In genomic region chr19:53775524-53775923, GRCh38 we compare ENCODE assay signal across 18 cellular contexts. TPM values are rescaled to one million over a fixed set of nuclear protein-coding genes. Genes with fewer than 3 reads are reported as not detected.
DNase-seq lines count a peak whose midpoint lies in the region; ATAC-seq and TF ChIP-seq lines count a peak whose summit lies in the region.
"Had no signal": no experiment of that assay in that cellular context is flagged by ENCODE, and none has a peak within 500 bp of the region (broad histone marks: within the 10 kb centered on the region; RNA-seq: fewer than 3 reads in every experiment).

No MANE protein-coding gene starts in this region.

- TF ChIP-seq EP300 in SK-N-SH (IDR thresholded peaks at IDR 0.05; ENCODE audit: borderline replicate concordance in 1 of 2, low read depth in 1 of 2, low read length in 1 of 2): no peak

- no peak overlapping the region for H3K23ac ChIP-seq in neuronal stem cell (ENCODE audit: low read depth, low read length, poor library complexity)

- TF ChIP-seq CTCF in WTC11 (IDR thresholded peaks at IDR 0.05) (no peak), SK-N-SH (IDR thresholded peaks at IDR 0.05) (no peak)

- no peak overlapping the region for H3K9ac ChIP-seq in neuronal stem cell (ENCODE audit: low read depth, low read length, poor library complexity)
- no peak overlapping the region for H3K9ac ChIP-seq in SK-N-SH
- H3K9ac ChIP-seq: BLaER1 treated with 17β-estradiol and CSF1 and Interleukin-3, amounts not matched to agents 10 nM and 100 nM had no signal

- H3K9me2 ChIP-seq in SK-N-SH: no peaks in the 10 kb centered on the region

- H3K9me3 ChIP-seq in neuronal stem cell (replicated peaks in 1 of 2; ENCODE audit: control insufficient read depth in 2 of 2, insufficient read depth in 1 of 2, low read depth in 1 of 2, low read length in 2 of 2) (no peaks in the 10 kb centered on the region), SK-N-SH (no peaks in the 10 kb centered on the region)
- H3K9me3 ChIP-seq: BLaER1 treated with 17β-estradiol and CSF1 and Interleukin-3, amounts not matched to agents 10 nM and 100 nM had no signal

- no peaks in the 10 kb centered on the region for H3K27me3 ChIP-seq in neuronal stem cell (ENCODE audit: control insufficient read depth in 3 of 3, insufficient read depth in 3 of 3, low read depth in 1 of 3, low read length in 3 of 3)
- peaks cover 24% of the 10 kb centered on the region for H3K27me3 ChIP-seq in SK-N-SH (ENCODE audit: insufficient read depth)
- H3K27me3 ChIP-seq: BLaER1 treated with 17β-estradiol and CSF1 and Interleukin-3, amounts not matched to agents 10 nM and 100 nM had no signal

- H3K4me1 Mint-ChIP-seq in WTC11 (peaks cover 45% of the 10 kb centered on the region), immature natural killer cell (no peaks in the 10 kb centered on the region)

- H3K79me1 ChIP-seq in neuronal stem cell (ENCODE audit: low read depth, low read length): no peaks in the 10 kb centered on the region

- no peaks in the 10 kb centered on the region for H3F3A ChIP-seq in SK-N-SH (replicated peaks; ENCODE audit: insufficient read depth)

- no peaks in the 10 kb centered on the region for H4K20me1 ChIP-seq in SK-N-SH (ENCODE audit: insufficient read depth)
- H4K20me1 ChIP-seq: BLaER1 treated with 17β-estradiol and CSF1 and Interleukin-3, amounts not matched to agents 10 nM and 100 nM had no signal

- no peak overlapping the region for H4K91ac ChIP-seq in neuronal stem cell (ENCODE audit: low read depth, low read length, poor library complexity)

- H2BK120ac ChIP-seq in neuronal stem cell (ENCODE audit: low read depth, low read length): no peak overlapping the region

- POLR2A ChIA-PET in WTC11 (lab: Charles Lee) (interaction anchor here (0.7 kb wide), 1 partner anchor 274 kb away, joined by 3 read pairs; no protein-coding TSS in a partner anchor), SK-N-SH (lab: Yijun Ruan, JAX) (no interaction called here)

- no peaks in the 10 kb centered on the region for H3K79me2 ChIP-seq in SK-N-SH (ENCODE audit: insufficient read depth)

- no peaks in the 10 kb centered on the region for H3K9me3 Mint-ChIP-seq in WTC11
- no peaks in the 10 kb centered on the region for H3K9me3 Mint-ChIP-seq in immature natural killer cell
- H3K9me3 Mint-ChIP-seq: CD4-positive, CD25-positive, alpha-beta regulatory T cell had no signal

- peak; percentile 1 to 2 for DNase-seq in SHP77 (lab: John Stamatoyannopoulos, UW)
- no peak for DNase-seq in SHP77 treated with DMSO at 0.1 percent for 48 hours (lab: John Stamatoyannopoulos, UW)
- no peak for DNase-seq in WTC11 (ENCODE audit: low spot score)
- DNase-seq in neuronal stem cell (ENCODE audit: low spot score): no peak
- DNase-seq in kidney glomerular epithelial cell (lab: John Stamatoyannopoulos, UW): no peak
- no peak for DNase-seq in immature natural killer cell
- DNase-seq in SK-N-SH: no peak
- DNase-seq: ACHN; Calu3; CD4-positive, CD25-positive, alpha-beta regulatory T cell; DMS 273 treated with DMSO at 0.1 percent for 48 hours; DMS79 treated with DMSO at 0.1 percent for 48 hours; EL; GOT3; HCEC 1CT; HFFc6 had no signal

- no peak overlapping the region for H4K8ac ChIP-seq in neuronal stem cell (ENCODE audit: low read depth, low read length)

- no peak overlapping the region for H3K4me3 ChIP-seq in neuronal stem cell (ENCODE audit: low read length in 2 of 2)
- no peak overlapping the region for H3K4me3 ChIP-seq in SK-N-SH (ENCODE audit: low read depth in 2 of 2, low read length in 1 of 2)
- H3K4me3 ChIP-seq: BLaER1 treated with 17β-estradiol and CSF1 and Interleukin-3, amounts not matched to agents 10 nM and 100 nM had no signal

- peaks cover 2% of the 10 kb centered on the region for H3K36me3 Mint-ChIP-seq in WTC11
- H3K36me3 Mint-ChIP-seq in immature natural killer cell: no peaks in the 10 kb centered on the region
- H3K36me3 Mint-ChIP-seq: CD4-positive, CD25-positive, alpha-beta regulatory T cell had no signal

- H2AFZ ChIP-seq in neuronal stem cell (ENCODE audit: low read length): no peak overlapping the region
- H2AFZ ChIP-seq in SK-N-SH (ENCODE audit: low read depth): no peak overlapping the region

- no peak overlapping the region for H2BK12ac ChIP-seq in neuronal stem cell (ENCODE audit: low read length)

- peak overlapping the region; percentile 89 for H3K27ac Mint-ChIP-seq in WTC11
- H3K27ac Mint-ChIP-seq in immature natural killer cell: no peak overlapping the region
- H3K27ac Mint-ChIP-seq: CD4-positive, CD25-positive, alpha-beta regulatory T cell; HFFc6 had no signal

- H3K4me2 ChIP-seq in neuronal stem cell (ENCODE audit: insufficient read depth, low read length, poor library complexity, severe bottlenecking) (no peak overlapping the region), SK-N-SH (no peak overlapping the region)
- H3K4me2 ChIP-seq: BLaER1 treated with 17β-estradiol and CSF1 and Interleukin-3, amounts not matched to agents 10 nM and 100 nM had no signal

- ATAC-seq in WTC11: no peak

- peak overlapping the region; percentile 53 for H3K4ac ChIP-seq in neuronal stem cell (ENCODE audit: low read length)

- no CpG with 5 or more reads among the region's 18 CpGs for WGBS in neuronal stem cell (ENCODE audit: extremely low coverage in 2 of 2, insufficient read length in 2 of 2, insufficient replicate concordance in 1 of 2), 2 donors
- WGBS in SK-N-SH (ENCODE audit: low lambda C conversion rate): 28% methylated on average over 18 of the region's 18 CpGs

- H2BK5ac ChIP-seq in neuronal stem cell (ENCODE audit: low read length): no peak overlapping the region

- H3K27me3 Mint-ChIP-seq in WTC11 (ENCODE audit: low read depth) (no peaks in the 10 kb centered on the region), immature natural killer cell (ENCODE audit: low read depth in 3 of 3) (peaks cover 1 to 4% (median 1%) of the 10 kb centered on the region in 3 donors)
- H3K27me3 Mint-ChIP-seq: CD4-positive, CD25-positive, alpha-beta regulatory T cell had no signal

- no peak for TF ChIP-seq RAD21 in SK-N-SH (IDR thresholded peaks at IDR 0.05; ENCODE audit: low read length)

- H3K36me3 ChIP-seq in neuronal stem cell (replicated peaks in 1 of 2; ENCODE audit: control insufficient read depth in 2 of 2, insufficient read depth in 2 of 2, low read length in 2 of 2): no peaks in the 10 kb centered on the region
- H3K36me3 ChIP-seq in SK-N-SH (replicated peaks in 1 of 2; ENCODE audit: control insufficient read depth in 1 of 2, insufficient read depth in 2 of 2, low read length in 1 of 2): no peaks in the 10 kb centered on the region
- H3K36me3 ChIP-seq: BLaER1 treated with 17β-estradiol and CSF1 and Interleukin-3, amounts not matched to agents 10 nM and 100 nM had no signal

- H3K4me3 Mint-ChIP-seq in WTC11: no peak overlapping the region
- no peak overlapping the region for H3K4me3 Mint-ChIP-seq in immature natural killer cell
- H3K4me3 Mint-ChIP-seq: CD4-positive, CD25-positive, alpha-beta regulatory T cell; HFFc6 had no signal

- H2BK15ac ChIP-seq in neuronal stem cell (ENCODE audit: low read length): no peak overlapping the region

- no peak overlapping the region for H3K14ac ChIP-seq in neuronal stem cell (ENCODE audit: low read length)

- CTCF ChIA-PET in WTC11 (lab: Charles Lee) (interaction anchor here (0.6 to 6.6 kb wide), 6 partner anchors 10 to 351 kb away, joined by 3 to 99 read pairs (median 6); no protein-coding TSS in a partner anchor), SK-N-SH (lab: Yijun Ruan, JAX) (interaction anchor here (1.2 to 2.6 kb wide), 2 partner anchors 17 to 34 kb away, joined by 3 to 14 read pairs; no protein-coding TSS in a partner anchor)

- no peak overlapping the region for H3K18ac ChIP-seq in neuronal stem cell (ENCODE audit: low read length)

- no peak overlapping the region for H2AK5ac ChIP-seq in neuronal stem cell (ENCODE audit: low read depth, low read length)

- H3K27ac ChIP-seq in neuronal stem cell (replicated peaks; ENCODE audit: low read length) (no peak overlapping the region), SK-N-SH (ENCODE audit: low read depth in 2 of 2, low read length in 1 of 2) (no peak overlapping the region)
- H3K27ac ChIP-seq: BLaER1 treated with 17β-estradiol and CSF1 and Interleukin-3, amounts not matched to agents 10 nM and 100 nM had no signal

- H3K4me1 ChIP-seq in neuronal stem cell (ENCODE audit: control insufficient read depth in 2 of 2, insufficient read depth in 1 of 2, low read depth in 1 of 2, low read length in 2 of 2) (no peaks in the 10 kb centered on the region), SK-N-SH (ENCODE audit: control insufficient read depth in 1 of 2, insufficient read depth in 2 of 2, low read depth in 1 of 2, low read length in 1 of 2) (no peaks in the 10 kb centered on the region)
- H3K4me1 ChIP-seq: BLaER1 treated with 17β-estradiol and CSF1 and Interleukin-3, amounts not matched to agents 10 nM and 100 nM had no signal

TF ChIP-seq in WTC11, 78 proteins besides CTCF, POLR2A, EP300 and RAD21:
- TF ChIP-seq NR1H2 (CRISPR knock-in tag; IDR thresholded peaks at IDR 0.05): no peak
- no peak for TF ChIP-seq TCF7 (CRISPR knock-in tag; IDR thresholded peaks at IDR 0.05; ENCODE audit: low read depth)
- TF ChIP-seq ZNF317 (CRISPR knock-in tag; IDR thresholded peaks at IDR 0.05; ENCODE audit: borderline replicate concordance, low read depth): no peak
- no peak for TF ChIP-seq TEAD1 (CRISPR knock-in tag; IDR thresholded peaks at IDR 0.05)
- no peak for TF ChIP-seq NR3C1 (CRISPR knock-in tag; conservative IDR thresholded peaks at IDR 0.05; ENCODE audit: low read depth)
- TF ChIP-seq NFATC4 (CRISPR knock-in tag; IDR thresholded peaks at IDR 0.05): no peak
- no peak for TF ChIP-seq ELF4 (CRISPR knock-in tag; IDR thresholded peaks at IDR 0.05; ENCODE audit: low read depth)

TF ChIP-seq in SK-N-SH, 30 proteins besides CTCF, POLR2A, EP300 and RAD21 (continues in another document):
- TF ChIP-seq SMC3 (IDR thresholded peaks at IDR 0.05; ENCODE audit: low read depth, low read length) (no peak), IRF3 (IDR thresholded peaks at IDR 0.05; ENCODE audit: low read depth, low read length) (no peak)

RNA-seq across cellular contexts. Expression of gene NLRP12, which starts 48.6 kb away (rescaled TPM):
- total RNA-seq in WTC11 (2021): 4.7 to 5.6 TPM (median 4.9 TPM) in 3 replicates
- 0.03 TPM for polyA plus RNA-seq in neuronal stem cell (2013, experiment 1 of 2)
- polyA plus RNA-seq in neuronal stem cell (2013, experiment 2 of 2): 0.01 TPM
- under 1 TPM in 2 of 3 donors, not detected in 1; 0.20 to 0.28 TPM for polyA plus RNA-seq in immature natural killer cell
- 0.02 and 0.05 TPM in 2 replicates for polyA plus RNA-seq in SK-N-SH (2012; rRNA removed)
- polyA plus RNA-seq in SK-N-SH (2012; cell fraction: cytosol; rRNA removed): 0.01 TPM in 2 replicates
- polyA plus RNA-seq in SK-N-SH (2012; cell fraction: nucleus; rRNA removed): 0.05 TPM in 1 of 2 replicates, not detected in the other
- total RNA-seq: A172; Calu3; CD4-positive, CD25-positive, alpha-beta regulatory T cell; HFFc6 had no signal
- polyA plus RNA-seq: CD4-positive, CD25-positive, alpha-beta regulatory T cell had no signal

Comparison
In these comparisons a context has a peak if more than half of its experiments do, and no peak if none do; other contexts are left out.
1. DNase-seq: peak in SHP77 (2 of 2); none in SHP77 treated with DMSO at 0.1 percent for 48 hours (single experiment), WTC11 (single experiment), neuronal stem cell (single experiment), kidney glomerular epithelial cell (single experiment), immature natural killer cell (0 of 3) and SK-N-SH (single experiment).